In genomic region chr20:30610044-30610693, GRCh38 we compare ENCODE assay signal across 22 cellular contexts.
DNase-seq lines count a peak whose midpoint lies in the region; ATAC-seq and TF ChIP-seq lines count a peak whose summit lies in the region.
"Had no signal": no experiment of that assay in that cellular context is flagged by ENCODE, and none has a peak within 500 bp of the region (broad histone marks: within the 10 kb centered on the region; RNA-seq: fewer than 3 reads in every experiment).

No MANE protein-coding gene starts in this region.

- no peaks in the 10 kb centered on the region for H3K27me3 ChIP-seq in testis
- no peaks in the 10 kb centered on the region for H3K27me3 ChIP-seq in aorta (ENCODE audit: control insufficient read depth in 1 of 2, insufficient read depth in 2 of 2, low read length in 1 of 2)
- H3K27me3 ChIP-seq in CD8-positive, alpha-beta memory T cell (ENCODE audit: insufficient read depth, low read length, poor library complexity, severe bottlenecking) = no peaks in the 10 kb centered on the region

- intact Hi-C loops in Right ventricle myocardium superior (cut with DNase I) = no loop called here
- intact Hi-C loops in cardiac septum (cut with DNase I) = no loop called here
- intact Hi-C loops in testis (cut with DNase I; ENCODE audit: low total_unique reads) = no loop called here
- intact Hi-C loops in aorta (cut with DNase I) = no loop called here

- ATAC-seq in Right ventricle myocardium superior (ENCODE audit: poor library complexity) (peak; percentile 43), left lobe of liver (peak; percentile 70), aorta (ENCODE audit: low FRiP score) (no peak)
- ATAC-seq: HCT116 had no signal

- H3K27ac ChIP-seq in testis (peak overlapping the region; percentile 76 to 78), aorta (ENCODE audit: low read depth in 1 of 2, low read length in 2 of 2) (no peak overlapping the region)
- H3K27ac ChIP-seq in CD8-positive, alpha-beta memory T cell (ENCODE audit: low read depth, low read length) = no peak overlapping the region
- H3K27ac ChIP-seq: C4-2B, RWPE1 had no signal

- peaks cover 0 to 2% of the 10 kb centered on the region in 2 donors for H3K27me3 Mint-ChIP-seq in CD8-positive, alpha-beta memory T cell
- H3K27me3 Mint-ChIP-seq: IgD-negative memory B cell had no signal

- no peaks in the 10 kb centered on the region for H3K36me3 Mint-ChIP-seq in CD8-positive, alpha-beta memory T cell
- H3K36me3 Mint-ChIP-seq: IgD-negative memory B cell had no signal

- H3K4me1 ChIP-seq in testis (peaks cover 31% of the 10 kb centered on the region), aorta (ENCODE audit: control insufficient read depth in 1 of 2, insufficient read depth in 2 of 2, low read length in 2 of 2) (no peaks in the 10 kb centered on the region)
- no peaks in the 10 kb centered on the region for H3K4me1 ChIP-seq in CD8-positive, alpha-beta memory T cell (ENCODE audit: insufficient read depth, low read length)

- 27 to 51% methylated on average over 6 to 9 of the region's 9 CpGs for WGBS in testis, 2 donors
- WGBS in aorta, 2 donors = 56 to 67% methylated on average over 9 of the region's 9 CpGs

- H3K9me3 Mint-ChIP-seq in CD8-positive, alpha-beta memory T cell = peaks cover 3 to 14% (median 9%) of the 10 kb centered on the region in 5 donors

- H3K27ac Mint-ChIP-seq in CD8-positive, alpha-beta memory T cell = peak overlapping the region in 1 of 8 donors; percentile 18
- H3K27ac Mint-ChIP-seq: IgD-negative memory B cell had no signal

- TF ChIP-seq POLR2A in testis (IDR thresholded peaks at IDR 0.05) = no peak

- H3K4me3 ChIP-seq in LNCaP clone FGC (ENCODE audit: low read depth, low read length) (no peak overlapping the region), testis (no peak overlapping the region), aorta (ENCODE audit: low read length in 2 of 2) (no peak overlapping the region)
- no peak overlapping the region for H3K4me3 ChIP-seq in CD8-positive, alpha-beta memory T cell (ENCODE audit: low read length)

- no peaks in the 10 kb centered on the region for H3K4me1 Mint-ChIP-seq in CD8-positive, alpha-beta memory T cell
- H3K4me1 Mint-ChIP-seq: IgD-negative memory B cell had no signal

- DNase-seq in Right ventricle myocardium superior (no peak), cardiac septum (ENCODE audit: low spot score) (no peak), LNCaP clone FGC (ENCODE audit: low read depth) (peak; percentile 36), left lobe of liver (ENCODE audit: low spot score) (no peak), testis (peak; percentile 93), aorta (no peak)
- DNase-seq in CD8-positive, alpha-beta memory T cell = no peak
- DNase-seq in activated CD4-positive, alpha-beta T cell treated with anti-CD3 and anti-CD28 coated beads, Interleukin-2, amount 50 U/mL, for 4 hours = no peak
- DNase-seq: DMS79; GOT3; Kasumi-1; MM.1S; NCI-H1048; NCI-H1417 treated with DMSO at 0.1 percent for 48 hours; NCI-H187; NCI-H2107; NCI-H510A; NK-92 treated with Interleukin-12 subunit alpha and Interleukin-12 subunit beta, amount 100 ng/mL, for 24 hours had no signal

- no peak overlapping the region for H3K4me3 Mint-ChIP-seq in CD8-positive, alpha-beta memory T cell
- H3K4me3 Mint-ChIP-seq: IgD-negative memory B cell had no signal

- no peaks in the 10 kb centered on the region for H3K9me3 ChIP-seq in testis
- peaks cover 1% of the 10 kb centered on the region for H3K9me3 ChIP-seq in aorta (ENCODE audit: control insufficient read depth, low read length)
- no peaks in the 10 kb centered on the region for H3K9me3 ChIP-seq in CD8-positive, alpha-beta memory T cell (ENCODE audit: low read length)

- H3K36me3 ChIP-seq in testis (ENCODE audit: low read depth, missing control alignments) (no peaks in the 10 kb centered on the region), aorta (ENCODE audit: control insufficient read depth in 1 of 2, insufficient read depth in 2 of 2, low read length in 1 of 2) (no peaks in the 10 kb centered on the region)
- no peaks in the 10 kb centered on the region for H3K36me3 ChIP-seq in CD8-positive, alpha-beta memory T cell (ENCODE audit: insufficient read depth, low read length)

- CTCF ChIA-PET in CD8-positive, alpha-beta memory T cell (lab: Charles Lee) = no interaction called here

- POLR2A ChIA-PET in CD8-positive, alpha-beta memory T cell (lab: Charles Lee) = no interaction called here

- TF ChIP-seq CTCF in LNCaP clone FGC (IDR thresholded peaks at IDR 0.05; ENCODE audit: control insufficient read depth, extremely low read depth, insufficient read depth) = no peak
- TF ChIP-seq CTCF in testis (IDR thresholded peaks at IDR 0.05) = no peak

Comparison
In these comparisons a context has a peak if more than half of its experiments do, and no peak if none do; other contexts are left out.
1. DNase-seq: peak in LNCaP clone FGC (single experiment) and testis (single experiment); none in Right ventricle myocardium superior (single experiment), cardiac septum (single experiment), left lobe of liver (single experiment), aorta (0 of 2), CD8-positive, alpha-beta memory T cell (0 of 5) and activated CD4-positive, alpha-beta T cell treated with anti-CD3 and anti-CD28 coated beads, Interleukin-2, amount 50 U/mL, for 4 hours (0 of 2).
2. H3K27ac ChIP-seq: peak in testis (2 of 2); none in aorta (0 of 2) and CD8-positive, alpha-beta memory T cell (single experiment).